27 cellular contexts compared by ENCODE assay signal in genomic region chr16:51224317-51224716, GRCh38.
"Had no signal": no experiment of that assay in that cellular context is flagged by ENCODE, and none has a peak within 500 bp of the region (broad histone marks: within the 10 kb centered on the region; RNA-seq: fewer than 3 reads in every experiment).

No MANE protein-coding gene starts in this region.

- DNase-seq: colonic mucosa; cortex of kidney; dermis blood vessel endothelial cell; dorsolateral prefrontal cortex; effector CD4-positive, alpha-beta T cell; effector CD8-positive, alpha-beta T cell; effector memory CD4-positive, alpha-beta T cell; effector memory CD8-positive, alpha-beta T cell; endodermal cell; erythroblast; esophagus squamous epithelium; foreskin fibroblast; foreskin keratinocyte; foreskin melanocyte; gastrocnemius medialis; glutamatergic neuron; head of caudate nucleus; heart left ventricle; heart right ventricle had no signal

- H3K4me1 ChIP-seq: colonic mucosa, esophagus squamous epithelium, foreskin keratinocyte, gastrocnemius medialis, gastroesophageal sphincter, heart left ventricle, heart right ventricle had no signal

- FAIRE-seq: colon, endometrium, endothelial cell of umbilical vein, frontal cortex had no signal

- H3K4me3 ChIP-seq: colonic mucosa, coronary artery, dorsolateral prefrontal cortex, esophagus squamous epithelium, gastrocnemius medialis, gastroesophageal sphincter, heart left ventricle, heart right ventricle had no signal

- H3K36me3 ChIP-seq: colonic mucosa, esophagus squamous epithelium, gastrocnemius medialis, gastroesophageal sphincter, heart left ventricle, heart right ventricle had no signal

- H3K27ac ChIP-seq: colonic mucosa, coronary artery, dorsolateral prefrontal cortex, epithelial cell of prostate, esophagus squamous epithelium, foreskin keratinocyte, gastrocnemius medialis, gastroesophageal sphincter, heart left ventricle, heart right ventricle had no signal

- ATAC-seq: effector memory CD8-positive, alpha-beta T cell; esophagus mucosa; foreskin keratinocyte; gastrocnemius medialis; gastroesophageal sphincter; heart left ventricle; heart right ventricle had no signal

- H3K27me3 ChIP-seq: colonic mucosa, foreskin keratinocyte, gastrocnemius medialis, heart right ventricle had no signal

- H3K9me3 ChIP-seq: colonic mucosa, esophagus squamous epithelium, gastrocnemius medialis had no signal
